ENCODE assay signal across 18 cellular contexts in the genomic region with DNA sequence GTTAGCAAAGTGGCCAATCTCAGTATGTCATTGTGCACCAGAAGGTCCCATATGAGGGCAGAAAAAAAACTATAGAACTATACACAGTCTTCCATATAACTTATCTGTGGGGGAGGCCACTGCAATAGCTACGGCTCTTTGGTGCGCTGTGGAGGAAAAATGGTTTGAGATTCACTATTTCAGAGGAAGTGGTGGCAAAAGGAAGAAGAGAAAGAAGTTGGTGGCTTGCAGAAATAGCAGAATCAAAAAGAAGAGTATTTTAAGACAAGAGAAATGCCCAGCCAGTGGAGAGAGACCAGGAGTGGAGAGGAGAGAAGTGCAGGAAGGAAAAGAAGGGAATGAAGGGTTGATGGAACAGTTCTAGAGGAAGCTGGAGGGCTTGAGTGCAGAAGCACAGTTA.
A peak's percentile ranks its signal among the peaks of the same experiment; 100 is the strongest.
DNase-seq lines count a peak whose midpoint lies in the region; FAIRE-seq and TF ChIP-seq lines count a peak whose summit lies in the region.
"Had no signal": no experiment of that assay in that cellular context is flagged by ENCODE, and none has a peak within 500 bp of the region (broad histone marks: within the 10 kb centered on the region; RNA-seq: fewer than 3 reads in every experiment).

No MANE protein-coding gene starts in this region.

- H4K20me1 ChIP-seq in PC-9 (ENCODE audit: insufficient read depth) (peaks cover 6% of the 10 kb centered on the region), astrocyte (ENCODE audit: insufficient read depth, low read length) (no peaks in the 10 kb centered on the region), MM.1S (ENCODE audit: insufficient read depth, low read length) (no peaks in the 10 kb centered on the region)

- no TSS peak for BruUV-seq in PC-9 (replicated peaks; lab: Mats Ljungman, UMichigan)

- H3K9me3 Mint-ChIP-seq in activated naive CD4-positive, alpha-beta T cell treated with anti-CD3 and anti-CD28 coated beads, Interleukin-2, amount 50 U/mL, for 24 hours, result no peaks in the 10 kb centered on the region
- H3K9me3 Mint-ChIP-seq in astrocyte (ENCODE audit: unreplicated experiment), result no peaks in the 10 kb centered on the region
- H3K9me3 Mint-ChIP-seq: mesothelial cell of epicardium had no signal

- peaks cover 92% of the 10 kb centered on the region for H3K4me1 Mint-ChIP-seq in activated naive CD4-positive, alpha-beta T cell treated with anti-CD3 and anti-CD28 coated beads, Interleukin-2, amount 50 U/mL, for 24 hours
- peaks cover 73% of the 10 kb centered on the region for H3K4me1 Mint-ChIP-seq in astrocyte (ENCODE audit: low read depth, unreplicated experiment)

- H3K27me3 ChIP-seq in PC-9 (ENCODE audit: insufficient read depth, low read depth) (no peaks in the 10 kb centered on the region), astrocyte (ENCODE audit: insufficient read depth, low read length) (no peaks in the 10 kb centered on the region), stomach (no peaks in the 10 kb centered on the region), MM.1S (replicated peaks; ENCODE audit: insufficient read depth, low read length) (no peaks in the 10 kb centered on the region; the same call in 1 of the 2 replicates)
- H3K27me3 ChIP-seq: pancreas had no signal

- peaks cover 27% of the 10 kb centered on the region for H3K36me3 Mint-ChIP-seq in activated naive CD4-positive, alpha-beta T cell treated with anti-CD3 and anti-CD28 coated beads, Interleukin-2, amount 50 U/mL, for 24 hours
- H3K36me3 Mint-ChIP-seq in astrocyte (ENCODE audit: low read depth, unreplicated experiment), result peaks cover 7% of the 10 kb centered on the region
- H3K36me3 Mint-ChIP-seq: mesothelial cell of epicardium had no signal

- no peaks in the 10 kb centered on the region for H3K27me3 Mint-ChIP-seq in activated naive CD4-positive, alpha-beta T cell treated with anti-CD3 and anti-CD28 coated beads, Interleukin-2, amount 50 U/mL, for 24 hours
- no peaks in the 10 kb centered on the region for H3K27me3 Mint-ChIP-seq in astrocyte (ENCODE audit: low read depth, unreplicated experiment)

- H3K4me2 ChIP-seq in PC-9, result no peak overlapping the region
- peak overlapping the region; percentile 77 for H3K4me2 ChIP-seq in astrocyte (ENCODE audit: low read length)
- no peak overlapping the region for H3K4me2 ChIP-seq in MM.1S (ENCODE audit: low read depth, low read length)

- H3K9me3 ChIP-seq in PC-9 (ENCODE audit: insufficient read depth, low read depth) (no peaks in the 10 kb centered on the region), astrocyte (ENCODE audit: insufficient read depth, low read depth, low read length) (no peaks in the 10 kb centered on the region), stomach (no peaks in the 10 kb centered on the region), MM.1S (replicated peaks; ENCODE audit: insufficient read depth, low read length) (no peaks in the 10 kb centered on the region)
- H3K9me3 ChIP-seq: gastrocnemius medialis, pancreas, thoracic aorta had no signal

- H3K9ac ChIP-seq in astrocyte (ENCODE audit: low read length), result no peak overlapping the region
- no peak overlapping the region for H3K9ac ChIP-seq in MM.1S (ENCODE audit: low read length)

- peak overlapping the region; percentile 88 for H3K4me3 Mint-ChIP-seq in activated naive CD4-positive, alpha-beta T cell treated with anti-CD3 and anti-CD28 coated beads, Interleukin-2, amount 50 U/mL, for 24 hours
- no peak overlapping the region for H3K4me3 Mint-ChIP-seq in astrocyte (ENCODE audit: unreplicated experiment)
- H3K4me3 Mint-ChIP-seq: mesothelial cell of epicardium had no signal

- H3K9me2 ChIP-seq in PC-9 (ENCODE audit: insufficient read depth), result no peaks in the 10 kb centered on the region
- no peaks in the 10 kb centered on the region for H3K9me2 ChIP-seq in MM.1S (replicated peaks; ENCODE audit: insufficient read depth, low read length)

- POLR2A ChIA-PET in PC-9 (lab: Charles Lee; ENCODE audit: unreplicated experiment), result interaction anchor here (0.5 to 0.6 kb wide), 2 partner anchors 28 to 239 kb away, joined by 3 read pairs; no protein-coding TSS in a partner anchor

- H2AFZ ChIP-seq in PC-9 (no peak overlapping the region), astrocyte (ENCODE audit: low read depth, low read length) (no peak overlapping the region), MM.1S (ENCODE audit: low read length) (no peak overlapping the region)

- H3K27ac ChIP-seq in PC-9 (peak overlapping the region; percentile 83), astrocyte (ENCODE audit: low read depth, low read length) (peak overlapping the region; percentile 91), stomach (no peak overlapping the region), MM.1S (ENCODE audit: low read length) (no peak overlapping the region)
- H3K27ac ChIP-seq: cardiac muscle cell, gastrocnemius medialis, pancreas, thoracic aorta had no signal

- H3K36me3 ChIP-seq in PC-9 (ENCODE audit: low read depth) (peaks cover 28% of the 10 kb centered on the region), astrocyte (ENCODE audit: insufficient read depth, low read length) (no peaks in the 10 kb centered on the region), stomach (no peaks in the 10 kb centered on the region), MM.1S (replicated peaks; ENCODE audit: insufficient read depth, low read length) (no peaks in the 10 kb centered on the region)
- H3K36me3 ChIP-seq: cardiac muscle cell, gastrocnemius medialis, pancreas, thoracic aorta had no signal

- no peak for TF ChIP-seq POLR2A in stomach (IDR thresholded peaks at IDR 0.05)

- H3K79me2 ChIP-seq in PC-9 (ENCODE audit: low read depth) (peaks cover 45% of the 10 kb centered on the region), astrocyte (ENCODE audit: insufficient read depth, low read length) (no peaks in the 10 kb centered on the region), MM.1S (ENCODE audit: low read length) (no peaks in the 10 kb centered on the region)

- intact Hi-C loops in PC-9 (cut with micrococcal nuclease; ENCODE audit: unreplicated experiment) (no loop called here), stomach (cut with DNase I; ENCODE audit: low total_unique reads) (no loop called here)

- CTCF ChIA-PET in PC-9 (lab: Charles Lee), result no interaction called here

- H3K4me3 ChIP-seq in PC-9 (no peak overlapping the region), astrocyte (ENCODE audit: insufficient read depth, low read depth, low read length) (no peak overlapping the region), stomach (no peak overlapping the region), MM.1S (ENCODE audit: low read length) (no peak overlapping the region)
- H3K4me3 ChIP-seq: cardiac muscle cell, gastrocnemius medialis, pancreas, thoracic aorta had no signal

- no peak for DNase-seq in activated naive CD4-positive, alpha-beta T cell treated with anti-CD3 and anti-CD28 coated beads, Interleukin-2, amount 50 U/mL, for 16 hours
- DNase-seq in PC-9 (no peak), astrocyte (ENCODE audit: low read depth) (no peak), stomach (no peak), HuH-7 (ENCODE audit: low spot score) (no peak), globus pallidus (ENCODE audit: low spot score) (no peak), MM.1S (no peak)
- DNase-seq: DMS79 treated with DMSO at 0.1 percent for 48 hours, gastrocnemius medialis, islet precursor cell, NCI-H2029, NCI-H82, pancreas, SIG-M5 had no signal

- H3K4me1 ChIP-seq in PC-9 (replicated peaks; ENCODE audit: insufficient read depth) (peaks cover 28% of the 10 kb centered on the region), astrocyte (ENCODE audit: insufficient read depth, low read length) (peaks cover 45% of the 10 kb centered on the region), stomach (peaks cover 0 to 17% (median 2%) of the 10 kb centered on the region in 4 donors), MM.1S (ENCODE audit: low read length) (peaks cover 19% of the 10 kb centered on the region)
- H3K4me1 ChIP-seq: gastrocnemius medialis, pancreas had no signal

- peak overlapping the region; percentile 99 for H3K27ac Mint-ChIP-seq in activated naive CD4-positive, alpha-beta T cell treated with anti-CD3 and anti-CD28 coated beads, Interleukin-2, amount 50 U/mL, for 24 hours
- H3K27ac Mint-ChIP-seq in astrocyte (ENCODE audit: unreplicated experiment), result peak overlapping the region; percentile 95
- H3K27ac Mint-ChIP-seq: mesothelial cell of epicardium had no signal

- no peak for TF ChIP-seq EP300 in stomach (IDR thresholded peaks at IDR 0.05)

- peaks cover 18% of the 10 kb centered on the region for H3F3A ChIP-seq in PC-9 (ENCODE audit: insufficient read depth, low read depth)
- peaks cover 5% of the 10 kb centered on the region; the same call in 1 of the 2 replicates for H3F3A ChIP-seq in MM.1S (ENCODE audit: insufficient read depth, low read length)

- no peak for TF ChIP-seq CTCF in PC-9 (conservative IDR thresholded peaks at IDR 0.05)
- TF ChIP-seq CTCF in astrocyte (IDR thresholded peaks at IDR 0.05; ENCODE audit: insufficient read depth, low read depth, low read length), result no peak
- TF ChIP-seq CTCF in stomach (IDR thresholded peaks at IDR 0.05), result no peak
- no peak for TF ChIP-seq CTCF in MM.1S (IDR thresholded peaks at IDR 0.05; ENCODE audit: low read length)

- 49 to 90% (median 87%) methylated on average over 2 of the region's 2 CpGs for WGBS in stomach, 5 donors

- no peak for FAIRE-seq in astrocyte (lab: Jason Lieb, UNC)
- FAIRE-seq: pancreas had no signal

Comparison
In these comparisons a context has a peak if more than half of its experiments do, and no peak if none do; other contexts are left out.
1. H3K27ac ChIP-seq: peak in PC-9 (single experiment) and astrocyte (single experiment); none in stomach (0 of 5) and MM.1S (single experiment).